In the genomic region with DNA sequence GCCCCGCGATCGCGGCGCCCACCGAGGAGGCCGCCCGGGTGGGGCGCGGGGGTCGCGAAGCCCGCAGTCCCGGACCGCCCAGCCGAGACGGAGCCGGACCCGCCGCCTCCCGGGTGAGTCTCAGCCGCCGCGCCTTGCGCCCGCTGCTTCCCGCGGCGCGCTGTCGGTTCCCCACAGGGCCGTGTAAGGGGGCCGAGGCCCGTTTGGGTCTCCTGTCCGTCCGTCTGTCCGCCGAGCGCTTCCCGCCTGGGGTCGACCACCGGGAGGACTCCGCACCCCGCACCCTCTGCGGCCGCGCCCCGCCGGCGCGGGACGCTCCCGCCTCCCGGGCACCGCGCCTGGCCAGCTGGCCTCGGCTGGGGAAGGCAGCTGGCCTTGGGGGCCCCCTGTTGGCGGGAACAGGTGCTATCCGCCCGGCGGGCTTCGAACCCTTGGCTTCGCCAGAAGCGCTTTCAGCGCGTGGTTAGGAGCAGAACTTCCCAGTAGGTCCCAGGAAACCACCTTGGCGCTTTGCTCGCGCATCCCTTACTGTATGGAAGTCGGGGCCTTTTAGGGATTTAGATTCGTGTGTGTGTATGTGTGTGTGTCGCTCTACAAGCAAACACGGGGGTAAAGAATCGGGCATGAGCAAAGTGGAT, we compare ENCODE assay signal across 1 cellular context.
TF ChIP-seq lines count a peak whose summit lies in the region.

No MANE protein-coding gene starts in this region.

TF ChIP-seq in K562, 482 proteins besides CTCF, POLR2A, EP300 and RAD21 (continued from another document and continues in another):
- TF ChIP-seq, protein P1, sequence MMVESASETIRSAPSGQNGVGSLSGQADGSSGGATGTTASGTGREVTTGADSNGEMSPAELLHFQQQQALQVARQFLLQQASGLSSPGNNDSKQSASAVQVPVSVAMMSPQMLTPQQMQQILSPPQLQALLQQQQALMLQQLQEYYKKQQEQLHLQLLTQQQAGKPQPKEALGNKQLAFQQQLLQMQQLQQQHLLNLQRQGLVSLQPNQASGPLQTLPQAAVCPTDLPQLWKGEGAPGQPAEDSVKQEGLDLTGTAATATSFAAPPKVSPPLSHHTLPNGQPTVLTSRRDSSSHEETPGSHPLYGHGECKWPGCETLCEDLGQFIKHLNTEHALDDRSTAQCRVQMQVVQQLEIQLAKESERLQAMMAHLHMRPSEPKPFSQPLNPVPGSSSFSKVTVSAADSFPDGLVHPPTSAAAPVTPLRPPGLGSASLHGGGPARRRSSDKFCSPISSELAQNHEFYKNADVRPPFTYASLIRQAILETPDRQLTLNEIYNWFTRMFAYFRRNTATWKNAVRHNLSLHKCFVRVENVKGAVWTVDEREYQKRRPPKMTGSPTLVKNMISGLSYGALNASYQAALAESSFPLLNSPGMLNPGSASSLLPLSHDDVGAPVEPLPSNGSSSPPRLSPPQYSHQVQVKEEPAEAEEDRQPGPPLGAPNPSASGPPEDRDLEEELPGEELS (CRISPR knock-in tag; IDR thresholded peaks at IDR 0.05; ENCODE audit: borderline replicate concordance): no peak
- TF ChIP-seq MAFG (tag; conservative IDR thresholded peaks at IDR 0.05) (no peak), MBD2 (IDR thresholded peaks at IDR 0.05; ENCODE audit: borderline replicate concordance, low read depth) (no peak), POU5F1 (IDR thresholded peaks at IDR 0.05; ENCODE audit: borderline replicate concordance, low read depth, low read length, partially characterized antibody) (no peak), WHSC1 (IDR thresholded peaks at IDR 0.05; ENCODE audit: low read length) (no peak), MEF2A (IDR thresholded peaks at IDR 0.05; ENCODE audit: control insufficient read depth, low read depth, low read length) (no peak), PRPF4 (IDR thresholded peaks at IDR 0.05; ENCODE audit: insufficient read depth, low read depth, low read length, poor library complexity, severe bottlenecking) (no peak), EGR1 (conservative IDR thresholded peaks at IDR 0.05) (no peak), HDAC6 (IDR thresholded peaks at IDR 0.05; ENCODE audit: low read depth, low read length) (0 out of 2 replicates have a peak, but pooled peaks have one; percentile 21), SIN3B (IDR thresholded peaks at IDR 0.05; ENCODE audit: low read depth) (0 out of 2 replicates have a peak, but pooled peaks have one; percentile 30), ZNF444 (CRISPR knock-in tag; IDR thresholded peaks at IDR 0.05) (no peak), HNRNPK (IDR thresholded peaks at IDR 0.05; ENCODE audit: low read depth, low read length, poor library complexity, severe bottlenecking) (peak; percentile 61), LEF1 (IDR thresholded peaks at IDR 0.05) (no peak), ZNF76 (CRISPR knock-in tag; IDR thresholded peaks at IDR 0.05; ENCODE audit: borderline replicate concordance) (no peak), ZNF644 (tag; IDR thresholded peaks at IDR 0.05; ENCODE audit: low read depth) (no peak), ZNF766 (CRISPR knock-in tag; conservative IDR thresholded peaks at IDR 0.05) (no peak), EZH2 (IDR thresholded peaks at IDR 0.05; ENCODE audit: borderline replicate concordance, low read depth, low read length) (peak; percentile 93; the same call in 1 of the 2 replicates), ZNF699 (CRISPR knock-in tag; IDR thresholded peaks at IDR 0.05; ENCODE audit: insufficient replicate concordance) (no peak), NFIC (IDR thresholded peaks at IDR 0.05) (peak; percentile 12; the same call in 1 of the 2 replicates), XRCC5 (IDR thresholded peaks at IDR 0.05; ENCODE audit: low read depth, low read length) (no peak), U2AF1 (optimal IDR thresholded peaks at IDR 0.05; ENCODE audit: low read depth, low read length) (no peak), GTF2E2 (tag; IDR thresholded peaks at IDR 0.05) (no peak), E2F3 (CRISPR knock-in tag; IDR thresholded peaks at IDR 0.05) (no peak; the same call in 1 of the 2 replicates), ZNF41 (CRISPR knock-in tag; conservative IDR thresholded peaks at IDR 0.05) (no peak)
- TF ChIP-seq, protein P2, sequence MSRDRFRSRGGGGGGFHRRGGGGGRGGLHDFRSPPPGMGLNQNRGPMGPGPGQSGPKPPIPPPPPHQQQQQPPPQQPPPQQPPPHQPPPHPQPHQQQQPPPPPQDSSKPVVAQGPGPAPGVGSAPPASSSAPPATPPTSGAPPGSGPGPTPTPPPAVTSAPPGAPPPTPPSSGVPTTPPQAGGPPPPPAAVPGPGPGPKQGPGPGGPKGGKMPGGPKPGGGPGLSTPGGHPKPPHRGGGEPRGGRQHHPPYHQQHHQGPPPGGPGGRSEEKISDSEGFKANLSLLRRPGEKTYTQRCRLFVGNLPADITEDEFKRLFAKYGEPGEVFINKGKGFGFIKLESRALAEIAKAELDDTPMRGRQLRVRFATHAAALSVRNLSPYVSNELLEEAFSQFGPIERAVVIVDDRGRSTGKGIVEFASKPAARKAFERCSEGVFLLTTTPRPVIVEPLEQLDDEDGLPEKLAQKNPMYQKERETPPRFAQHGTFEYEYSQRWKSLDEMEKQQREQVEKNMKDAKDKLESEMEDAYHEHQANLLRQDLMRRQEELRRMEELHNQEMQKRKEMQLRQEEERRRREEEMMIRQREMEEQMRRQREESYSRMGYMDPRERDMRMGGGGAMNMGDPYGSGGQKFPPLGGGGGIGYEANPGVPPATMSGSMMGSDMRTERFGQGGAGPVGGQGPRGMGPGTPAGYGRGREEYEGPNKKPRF (IDR thresholded peaks at IDR 0.05; ENCODE audit: low read depth, low read length): no peak
- TF ChIP-seq, protein P3, sequence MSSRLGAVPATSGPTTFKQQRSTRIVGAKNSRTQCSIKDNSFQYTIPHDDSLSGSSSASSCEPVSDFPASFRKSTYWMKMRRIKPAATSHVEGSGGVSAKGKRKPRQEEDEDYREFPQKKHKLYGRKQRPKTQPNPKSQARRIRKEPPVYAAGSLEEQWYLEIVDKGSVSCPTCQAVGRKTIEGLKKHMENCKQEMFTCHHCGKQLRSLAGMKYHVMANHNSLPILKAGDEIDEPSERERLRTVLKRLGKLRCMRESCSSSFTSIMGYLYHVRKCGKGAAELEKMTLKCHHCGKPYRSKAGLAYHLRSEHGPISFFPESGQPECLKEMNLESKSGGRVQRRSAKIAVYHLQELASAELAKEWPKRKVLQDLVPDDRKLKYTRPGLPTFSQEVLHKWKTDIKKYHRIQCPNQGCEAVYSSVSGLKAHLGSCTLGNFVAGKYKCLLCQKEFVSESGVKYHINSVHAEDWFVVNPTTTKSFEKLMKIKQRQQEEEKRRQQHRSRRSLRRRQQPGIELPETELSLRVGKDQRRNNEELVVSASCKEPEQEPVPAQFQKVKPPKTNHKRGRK (tag; IDR thresholded peaks at IDR 0.05): no peak
- TF ChIP-seq, protein P4, sequence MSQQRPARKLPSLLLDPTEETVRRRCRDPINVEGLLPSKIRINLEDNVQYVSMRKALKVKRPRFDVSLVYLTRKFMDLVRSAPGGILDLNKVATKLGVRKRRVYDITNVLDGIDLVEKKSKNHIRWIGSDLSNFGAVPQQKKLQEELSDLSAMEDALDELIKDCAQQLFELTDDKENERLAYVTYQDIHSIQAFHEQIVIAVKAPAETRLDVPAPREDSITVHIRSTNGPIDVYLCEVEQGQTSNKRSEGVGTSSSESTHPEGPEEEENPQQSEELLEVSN (IDR thresholded peaks at IDR 0.05; ENCODE audit: borderline replicate concordance in 1 of 2, extremely low read depth in 1 of 2, insufficient read depth in 1 of 2, insufficient read length in 1 of 2, low read depth in 1 of 2, low read length in 1 of 2, poor library complexity in 1 of 2, severe bottlenecking in 1 of 2): peak; percentile 49 to 90
- TF ChIP-seq, protein P5, sequence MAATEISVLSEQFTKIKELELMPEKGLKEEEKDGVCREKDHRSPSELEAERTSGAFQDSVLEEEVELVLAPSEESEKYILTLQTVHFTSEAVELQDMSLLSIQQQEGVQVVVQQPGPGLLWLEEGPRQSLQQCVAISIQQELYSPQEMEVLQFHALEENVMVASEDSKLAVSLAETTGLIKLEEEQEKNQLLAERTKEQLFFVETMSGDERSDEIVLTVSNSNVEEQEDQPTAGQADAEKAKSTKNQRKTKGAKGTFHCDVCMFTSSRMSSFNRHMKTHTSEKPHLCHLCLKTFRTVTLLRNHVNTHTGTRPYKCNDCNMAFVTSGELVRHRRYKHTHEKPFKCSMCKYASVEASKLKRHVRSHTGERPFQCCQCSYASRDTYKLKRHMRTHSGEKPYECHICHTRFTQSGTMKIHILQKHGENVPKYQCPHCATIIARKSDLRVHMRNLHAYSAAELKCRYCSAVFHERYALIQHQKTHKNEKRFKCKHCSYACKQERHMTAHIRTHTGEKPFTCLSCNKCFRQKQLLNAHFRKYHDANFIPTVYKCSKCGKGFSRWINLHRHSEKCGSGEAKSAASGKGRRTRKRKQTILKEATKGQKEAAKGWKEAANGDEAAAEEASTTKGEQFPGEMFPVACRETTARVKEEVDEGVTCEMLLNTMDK (IDR thresholded peaks at IDR 0.05; ENCODE audit: borderline replicate concordance, insufficient read depth, low read depth, low read length, poor library complexity, severe bottlenecking): peak; percentile 86
- TF ChIP-seq, protein P6, sequence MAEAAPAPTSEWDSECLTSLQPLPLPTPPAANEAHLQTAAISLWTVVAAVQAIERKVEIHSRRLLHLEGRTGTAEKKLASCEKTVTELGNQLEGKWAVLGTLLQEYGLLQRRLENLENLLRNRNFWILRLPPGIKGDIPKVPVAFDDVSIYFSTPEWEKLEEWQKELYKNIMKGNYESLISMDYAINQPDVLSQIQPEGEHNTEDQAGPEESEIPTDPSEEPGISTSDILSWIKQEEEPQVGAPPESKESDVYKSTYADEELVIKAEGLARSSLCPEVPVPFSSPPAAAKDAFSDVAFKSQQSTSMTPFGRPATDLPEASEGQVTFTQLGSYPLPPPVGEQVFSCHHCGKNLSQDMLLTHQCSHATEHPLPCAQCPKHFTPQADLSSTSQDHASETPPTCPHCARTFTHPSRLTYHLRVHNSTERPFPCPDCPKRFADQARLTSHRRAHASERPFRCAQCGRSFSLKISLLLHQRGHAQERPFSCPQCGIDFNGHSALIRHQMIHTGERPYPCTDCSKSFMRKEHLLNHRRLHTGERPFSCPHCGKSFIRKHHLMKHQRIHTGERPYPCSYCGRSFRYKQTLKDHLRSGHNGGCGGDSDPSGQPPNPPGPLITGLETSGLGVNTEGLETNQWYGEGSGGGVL (CRISPR knock-in tag; IDR thresholded peaks at IDR 0.05): no peak
- TF ChIP-seq, protein P7, sequence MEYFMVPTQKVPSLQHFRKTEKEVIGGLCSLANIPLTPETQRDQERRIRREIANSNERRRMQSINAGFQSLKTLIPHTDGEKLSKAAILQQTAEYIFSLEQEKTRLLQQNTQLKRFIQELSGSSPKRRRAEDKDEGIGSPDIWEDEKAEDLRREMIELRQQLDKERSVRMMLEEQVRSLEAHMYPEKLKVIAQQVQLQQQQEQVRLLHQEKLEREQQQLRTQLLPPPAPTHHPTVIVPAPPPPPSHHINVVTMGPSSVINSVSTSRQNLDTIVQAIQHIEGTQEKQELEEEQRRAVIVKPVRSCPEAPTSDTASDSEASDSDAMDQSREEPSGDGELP (CRISPR knock-in tag; IDR thresholded peaks at IDR 0.05; ENCODE audit: borderline replicate concordance): peak; percentile 90
- TF ChIP-seq, protein P8, sequence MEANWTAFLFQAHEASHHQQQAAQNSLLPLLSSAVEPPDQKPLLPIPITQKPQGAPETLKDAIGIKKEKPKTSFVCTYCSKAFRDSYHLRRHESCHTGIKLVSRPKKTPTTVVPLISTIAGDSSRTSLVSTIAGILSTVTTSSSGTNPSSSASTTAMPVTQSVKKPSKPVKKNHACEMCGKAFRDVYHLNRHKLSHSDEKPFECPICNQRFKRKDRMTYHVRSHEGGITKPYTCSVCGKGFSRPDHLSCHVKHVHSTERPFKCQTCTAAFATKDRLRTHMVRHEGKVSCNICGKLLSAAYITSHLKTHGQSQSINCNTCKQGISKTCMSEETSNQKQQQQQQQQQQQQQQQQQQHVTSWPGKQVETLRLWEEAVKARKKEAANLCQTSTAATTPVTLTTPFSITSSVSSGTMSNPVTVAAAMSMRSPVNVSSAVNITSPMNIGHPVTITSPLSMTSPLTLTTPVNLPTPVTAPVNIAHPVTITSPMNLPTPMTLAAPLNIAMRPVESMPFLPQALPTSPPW (CRISPR knock-in tag; IDR thresholded peaks at IDR 0.05): no peak
- TF ChIP-seq, protein P9, sequence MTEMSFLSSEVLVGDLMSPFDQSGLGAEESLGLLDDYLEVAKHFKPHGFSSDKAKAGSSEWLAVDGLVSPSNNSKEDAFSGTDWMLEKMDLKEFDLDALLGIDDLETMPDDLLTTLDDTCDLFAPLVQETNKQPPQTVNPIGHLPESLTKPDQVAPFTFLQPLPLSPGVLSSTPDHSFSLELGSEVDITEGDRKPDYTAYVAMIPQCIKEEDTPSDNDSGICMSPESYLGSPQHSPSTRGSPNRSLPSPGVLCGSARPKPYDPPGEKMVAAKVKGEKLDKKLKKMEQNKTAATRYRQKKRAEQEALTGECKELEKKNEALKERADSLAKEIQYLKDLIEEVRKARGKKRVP (CRISPR knock-in tag; IDR thresholded peaks at IDR 0.05): no peak
- TF ChIP-seq, protein P10, sequence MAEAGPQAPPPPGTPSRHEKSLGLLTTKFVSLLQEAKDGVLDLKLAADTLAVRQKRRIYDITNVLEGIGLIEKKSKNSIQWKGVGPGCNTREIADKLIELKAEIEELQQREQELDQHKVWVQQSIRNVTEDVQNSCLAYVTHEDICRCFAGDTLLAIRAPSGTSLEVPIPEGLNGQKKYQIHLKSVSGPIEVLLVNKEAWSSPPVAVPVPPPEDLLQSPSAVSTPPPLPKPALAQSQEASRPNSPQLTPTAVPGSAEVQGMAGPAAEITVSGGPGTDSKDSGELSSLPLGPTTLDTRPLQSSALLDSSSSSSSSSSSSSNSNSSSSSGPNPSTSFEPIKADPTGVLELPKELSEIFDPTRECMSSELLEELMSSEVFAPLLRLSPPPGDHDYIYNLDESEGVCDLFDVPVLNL (CRISPR knock-in tag; IDR thresholded peaks at IDR 0.05; ENCODE audit: low read depth): no peak
- TF ChIP-seq, protein P11, sequence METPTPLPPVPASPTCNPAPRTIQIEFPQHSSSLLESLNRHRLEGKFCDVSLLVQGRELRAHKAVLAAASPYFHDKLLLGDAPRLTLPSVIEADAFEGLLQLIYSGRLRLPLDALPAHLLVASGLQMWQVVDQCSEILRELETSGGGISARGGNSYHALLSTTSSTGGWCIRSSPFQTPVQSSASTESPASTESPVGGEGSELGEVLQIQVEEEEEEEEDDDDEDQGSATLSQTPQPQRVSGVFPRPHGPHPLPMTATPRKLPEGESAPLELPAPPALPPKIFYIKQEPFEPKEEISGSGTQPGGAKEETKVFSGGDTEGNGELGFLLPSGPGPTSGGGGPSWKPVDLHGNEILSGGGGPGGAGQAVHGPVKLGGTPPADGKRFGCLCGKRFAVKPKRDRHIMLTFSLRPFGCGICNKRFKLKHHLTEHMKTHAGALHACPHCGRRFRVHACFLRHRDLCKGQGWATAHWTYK (CRISPR knock-in tag; IDR thresholded peaks at IDR 0.05): 0 out of 2 replicates have a peak, but pooled peaks have one; percentile 37
- TF ChIP-seq, protein P12, sequence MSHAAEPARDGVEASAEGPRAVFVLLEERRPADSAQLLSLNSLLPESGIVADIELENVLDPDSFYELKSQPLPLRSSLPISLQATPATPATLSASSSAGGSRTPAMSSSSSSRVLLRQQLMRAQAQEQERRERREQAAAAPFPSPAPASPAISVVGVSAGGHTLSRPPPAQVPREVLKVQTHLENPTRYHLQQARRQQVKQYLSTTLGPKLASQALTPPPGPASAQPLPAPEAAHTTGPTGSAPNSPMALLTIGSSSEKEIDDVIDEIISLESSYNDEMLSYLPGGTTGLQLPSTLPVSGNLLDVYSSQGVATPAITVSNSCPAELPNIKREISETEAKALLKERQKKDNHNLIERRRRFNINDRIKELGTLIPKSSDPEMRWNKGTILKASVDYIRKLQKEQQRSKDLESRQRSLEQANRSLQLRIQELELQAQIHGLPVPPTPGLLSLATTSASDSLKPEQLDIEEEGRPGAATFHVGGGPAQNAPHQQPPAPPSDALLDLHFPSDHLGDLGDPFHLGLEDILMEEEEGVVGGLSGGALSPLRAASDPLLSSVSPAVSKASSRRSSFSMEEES (CRISPR knock-in tag; IDR thresholded peaks at IDR 0.05): no peak
